15 cellular contexts compared by ENCODE assay signal in the genomic region with DNA sequence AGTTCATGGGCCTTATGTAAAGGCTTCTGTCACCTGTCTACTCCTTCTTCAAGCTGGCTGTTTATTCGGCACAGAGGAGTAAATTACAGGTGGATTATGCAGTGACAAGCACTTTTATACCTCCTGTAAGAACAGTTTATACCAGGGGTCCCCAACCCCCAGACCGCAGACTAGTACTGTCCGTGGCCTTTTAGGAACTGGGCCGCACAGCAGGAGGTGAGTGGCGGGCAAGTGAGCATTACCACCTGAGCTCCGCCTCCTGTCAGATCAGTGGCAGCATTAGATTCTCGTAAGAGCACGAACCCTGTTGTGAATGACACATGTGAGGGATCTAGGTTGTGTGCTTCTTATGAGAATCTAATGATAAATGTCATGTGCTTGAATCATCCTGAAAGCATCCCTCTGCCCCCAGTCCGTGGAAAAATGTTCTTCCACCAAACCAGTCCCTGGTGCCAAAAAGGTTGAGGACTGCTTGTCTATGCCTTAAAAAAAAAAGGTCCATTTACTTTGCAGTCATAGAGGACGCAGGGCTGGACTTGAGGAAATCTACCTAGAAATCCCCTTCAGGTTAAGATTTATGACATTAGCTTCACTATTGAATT.
DNase-seq lines count a peak whose midpoint lies in the region; ATAC-seq and TF ChIP-seq lines count a peak whose summit lies in the region.
"Had no signal": no experiment of that assay in that cellular context is flagged by ENCODE, and none has a peak within 500 bp of the region (broad histone marks: within the 10 kb centered on the region; RNA-seq: fewer than 3 reads in every experiment).

No MANE protein-coding gene starts in this region.

- no peak overlapping the region for H3K4me3 Mint-ChIP-seq in activated B cell treated with CpG ODN at 0.5 μM for 24 hours
- H3K4me3 Mint-ChIP-seq in osteocyte (ENCODE audit: unreplicated experiment) = no peak overlapping the region
- H3K4me3 Mint-ChIP-seq in T-helper 2 cell treated with Interferon-gamma antibody and Interleukin-4, amounts not matched to agents 5 μg/mL and 100 μg/mL, for 36 hours = no peak overlapping the region
- H3K4me3 Mint-ChIP-seq: activated CD8-positive, alpha-beta memory T cell treated with anti-CD3 and anti-CD28 coated beads, Interleukin-2, amount 10 ng/mL, durations not matched to agents 7 days and 5 days; dendritic cell treated with granulocyte-macrophage colony-stimulating factor and Interleukin-4, amounts not matched to agents 40 ng/mL and 50 ng/mL, for 4 days; natural killer cell treated with Interleukin-12 subunit alpha and Interleukin-12 subunit beta and Interleukin-15 and Interleukin-18, amount 100 ng/mL, for 72 hours had no signal

- peaks cover 15% of the 10 kb centered on the region; the same call in 1 of the 2 replicates for H3K9me3 ChIP-seq in BLaER1

- H3K4me1 ChIP-seq in BLaER1 = peaks cover 85% of the 10 kb centered on the region

- no peaks in the 10 kb centered on the region for H3K27me3 ChIP-seq in BLaER1

- H3K27ac ChIP-seq in BLaER1 = peak overlapping the region; percentile 41
- H3K27ac ChIP-seq: WERI-Rb-1 had no signal

- CTCF ChIA-PET in activated B cell treated with CpG ODN at 0.5 μM for 24 hours (lab: Charles Lee) = interaction anchor here (1.3 kb wide), 1 partner anchor 12 kb away, joined by 3 read pairs; no protein-coding TSS in a partner anchor

- TF ChIP-seq CTCF in activated B cell treated with CpG ODN at 0.5 μM for 24 hours (IDR thresholded peaks at IDR 0.05) = no peak
- no peak for TF ChIP-seq CTCF in osteocyte (IDR thresholded peaks at IDR 0.05)

- intact Hi-C loops in activated B cell treated with CpG ODN at 0.5 μM for 24 hours (cut with micrococcal nuclease) = loop anchor here (2.0 to 5.0 kb wide), 2 partner anchors 17 to 41 kb away; no protein-coding TSS in a partner anchor

- no peaks in the 10 kb centered on the region for H3K27me3 Mint-ChIP-seq in activated B cell treated with CpG ODN at 0.5 μM for 24 hours
- H3K27me3 Mint-ChIP-seq in osteocyte (ENCODE audit: unreplicated experiment) = no peaks in the 10 kb centered on the region
- H3K27me3 Mint-ChIP-seq in T-helper 2 cell treated with Interferon-gamma antibody and Interleukin-4, amounts not matched to agents 5 μg/mL and 100 μg/mL, for 36 hours (ENCODE audit: low read depth) = no peaks in the 10 kb centered on the region
- H3K27me3 Mint-ChIP-seq: activated CD8-positive, alpha-beta memory T cell treated with anti-CD3 and anti-CD28 coated beads, Interleukin-2, amount 10 ng/mL, durations not matched to agents 7 days and 5 days; dendritic cell treated with granulocyte-macrophage colony-stimulating factor and Interleukin-4, amounts not matched to agents 40 ng/mL and 50 ng/mL, for 4 days; natural killer cell treated with Interleukin-12 subunit alpha and Interleukin-12 subunit beta and Interleukin-15 and Interleukin-18, amount 100 ng/mL, for 72 hours had no signal

- peaks cover 97% of the 10 kb centered on the region for H3K4me1 Mint-ChIP-seq in activated B cell treated with CpG ODN at 0.5 μM for 24 hours
- H3K4me1 Mint-ChIP-seq in osteocyte (ENCODE audit: unreplicated experiment) = peaks cover 66% of the 10 kb centered on the region
- peaks cover 54% of the 10 kb centered on the region for H3K4me1 Mint-ChIP-seq in T-helper 2 cell treated with Interferon-gamma antibody and Interleukin-4, amounts not matched to agents 5 μg/mL and 100 μg/mL, for 36 hours (ENCODE audit: low read depth)

- H3K36me3 Mint-ChIP-seq in activated B cell treated with CpG ODN at 0.5 μM for 24 hours (ENCODE audit: low read depth) (peaks cover 16% of the 10 kb centered on the region), osteocyte (ENCODE audit: unreplicated experiment) (no peaks in the 10 kb centered on the region)
- H3K36me3 Mint-ChIP-seq in T-helper 2 cell treated with Interferon-gamma antibody and Interleukin-4, amounts not matched to agents 5 μg/mL and 100 μg/mL, for 36 hours (ENCODE audit: low read depth) = peaks cover 25% of the 10 kb centered on the region

- no peak overlapping the region for H3K9ac ChIP-seq in BLaER1

- no peak overlapping the region for H3K4me3 ChIP-seq in BLaER1
- H3K4me3 ChIP-seq: lung had no signal

- DNase-seq in DMS53 treated with DMSO at 0.1 percent for 48 hours (lab: John Stamatoyannopoulos, UW; ENCODE audit: unreplicated experiment) (peak; percentile 67), activated B cell treated with CpG ODN at 0.5 μM for 24 hours (no peak), osteocyte (ENCODE audit: extremely low spot score, unreplicated experiment) (no peak), NCI-H2227 treated with DMSO at 0.1 percent for 48 hours (lab: John Stamatoyannopoulos, UW) (no peak), NCI-H1105 (lab: John Stamatoyannopoulos, UW) (no peak)
- DNase-seq in T-helper 2 cell treated with Interferon-gamma antibody and Interleukin-4, amounts not matched to agents 5 μg/mL and 100 μg/mL, for 36 hours (ENCODE audit: low spot score) = no peak
- DNase-seq: activated CD8-positive, alpha-beta memory T cell treated with anti-CD3 and anti-CD28 coated beads, Interleukin-2, amount 10 ng/mL, durations not matched to agents 7 days and 5 days; activated naive CD4-positive, alpha-beta T cell; OCI-M1; WERI-Rb-1 had no signal

- POLR2A ChIA-PET in activated B cell treated with CpG ODN at 0.5 μM for 24 hours (lab: Charles Lee) = interaction anchor here (0.6 to 9.7 kb wide), 9 partner anchors 10 to 305 kb away, joined by 3 to 249 read pairs (median 17); a partner anchor contains a TSS

- H4K20me1 ChIP-seq in BLaER1 = peaks cover 43% of the 10 kb centered on the region

- H3K4me2 ChIP-seq in BLaER1 = peak overlapping the region; percentile 82

- peaks cover 5% of the 10 kb centered on the region for H3K9me3 Mint-ChIP-seq in activated B cell treated with CpG ODN at 0.5 μM for 24 hours
- no peaks in the 10 kb centered on the region for H3K9me3 Mint-ChIP-seq in osteocyte (ENCODE audit: unreplicated experiment)
- no peaks in the 10 kb centered on the region for H3K9me3 Mint-ChIP-seq in T-helper 2 cell treated with Interferon-gamma antibody and Interleukin-4, amounts not matched to agents 5 μg/mL and 100 μg/mL, for 36 hours
- H3K9me3 Mint-ChIP-seq: dendritic cell treated with granulocyte-macrophage colony-stimulating factor and Interleukin-4, amounts not matched to agents 40 ng/mL and 50 ng/mL, for 4 days; natural killer cell treated with Interleukin-12 subunit alpha and Interleukin-12 subunit beta and Interleukin-15 and Interleukin-18, amount 100 ng/mL, for 72 hours had no signal

- H3K27ac Mint-ChIP-seq in activated B cell treated with CpG ODN at 0.5 μM for 24 hours (peak overlapping the region; percentile 24), osteocyte (ENCODE audit: unreplicated experiment) (peak overlapping the region; percentile 57)
- H3K27ac Mint-ChIP-seq in T-helper 2 cell treated with Interferon-gamma antibody and Interleukin-4, amounts not matched to agents 5 μg/mL and 100 μg/mL, for 36 hours = no peak overlapping the region
- H3K27ac Mint-ChIP-seq: activated CD8-positive, alpha-beta memory T cell treated with anti-CD3 and anti-CD28 coated beads, Interleukin-2, amount 10 ng/mL, durations not matched to agents 7 days and 5 days; natural killer cell treated with Interleukin-12 subunit alpha and Interleukin-12 subunit beta and Interleukin-15 and Interleukin-18, amount 100 ng/mL, for 72 hours had no signal

- ATAC-seq in activated B cell treated with CpG ODN at 0.5 μM for 24 hours (ENCODE audit: low read depth) = no peak
- ATAC-seq in HG03045 (IDR thresholded peaks at IDR 0.05; ENCODE audit: unreplicated experiment) = no peak
- ATAC-seq: activated CD8-positive, alpha-beta memory T cell treated with anti-CD3 and anti-CD28 coated beads, Interleukin-2, amount 10 ng/mL, durations not matched to agents 7 days and 5 days; natural killer cell treated with Interleukin-12 subunit alpha and Interleukin-12 subunit beta and Interleukin-15 and Interleukin-18, amount 100 ng/mL, for 72 hours had no signal

- H3K36me3 ChIP-seq in BLaER1 = peaks cover 31% of the 10 kb centered on the region
- H3K36me3 ChIP-seq: WERI-Rb-1 had no signal
